Comparison of ENCODE assay signal across 8 cellular contexts in genomic region chr9:36102742-36103495, GRCh38. TPM values are rescaled to one million over a fixed set of nuclear protein-coding genes. Genes with fewer than 3 reads are reported as not detected.
DNase-seq lines count a peak whose midpoint lies in the region; ATAC-seq, FAIRE-seq and TF ChIP-seq lines count a peak whose summit lies in the region.

No MANE protein-coding gene starts in this region.

- no peaks in the 10 kb centered on the region for H3F3A ChIP-seq in PC-3 (ENCODE audit: low read length, unreplicated experiment)

- no peak for TF ChIP-seq POLR2A in stomach (IDR thresholded peaks at IDR 0.05)

- WGBS in stomach, 5 donors = 72 to 80% (median 76%) methylated on average over 10 of the region's 10 CpGs

- POLR2A ChIA-PET in PC-3 (lab: Charles Lee; ENCODE audit: unreplicated experiment) = no interaction called here

- no TSS peak for BruUV-seq in PC-3 (replicated peaks; lab: Mats Ljungman, UMichigan)

- H3K36me3 ChIP-seq in ACC112 (ENCODE audit: insufficient read depth, low read length) (no peaks in the 10 kb centered on the region), PC-3 (ENCODE audit: low read depth, low read length) (no peaks in the 10 kb centered on the region; the same call in 1 of the 2 replicates), stomach (peaks cover 0 to 2% (median under 1%) of the 10 kb centered on the region in 4 donors)

- H3K4me3 ChIP-seq in ACC112 (ENCODE audit: low read depth, low read length) (no peak overlapping the region), PC-3 (ENCODE audit: low read length) (no peak overlapping the region), fibroblast of mammary gland (ENCODE audit: control insufficient read depth, low read depth, low read length) (no peak overlapping the region), stomach (no peak overlapping the region)

- no peaks in the 10 kb centered on the region for H3K36me3 Mint-ChIP-seq in activated T-cell treated with anti-CD3 and anti-CD28 coated beads, Interleukin-2, amount 50 U/mL, for 24 hours (ENCODE audit: low read depth)
- peaks cover 15% of the 10 kb centered on the region for H3K36me3 Mint-ChIP-seq in nephron progenitor cell (ENCODE audit: low read depth)

- H2AFZ ChIP-seq in ACC112 (ENCODE audit: low read length, unreplicated experiment) = peak overlapping the region; percentile 41
- no peak overlapping the region for H2AFZ ChIP-seq in PC-3 (ENCODE audit: low read length)

- DNase-seq in GM18507 (ENCODE audit: extremely low spot score, insufficient read length, low read depth) = peak; percentile 67
- DNase-seq in HuH-7.5 (ENCODE audit: low spot score) = peak; percentile 46
- DNase-seq in PC-3 = peak; percentile 67
- peak; percentile 88 for DNase-seq in activated T-cell treated with anti-CD3 and anti-CD28 coated beads, Interleukin-2, amount 50 U/mL, for 24 hours
- peak; percentile 80 for DNase-seq in fibroblast of mammary gland (ENCODE audit: low read depth)
- peak; percentile 82 for DNase-seq in nephron progenitor cell
- DNase-seq in stomach = peak; percentile 88

- intact Hi-C loops in PC-3 (cut with micrococcal nuclease) (loop anchor here (2.0 kb wide), 1 partner anchor 64 kb away; no protein-coding TSS in a partner anchor), stomach (cut with DNase I; ENCODE audit: low total_unique reads) (loop anchor here (5.0 kb wide), 1 partner anchor 59 kb away; no protein-coding TSS in a partner anchor)

- H3K27ac Mint-ChIP-seq in activated T-cell treated with anti-CD3 and anti-CD28 coated beads, Interleukin-2, amount 50 U/mL, for 24 hours = peak overlapping the region; percentile 4
- H3K27ac Mint-ChIP-seq in nephron progenitor cell = peak overlapping the region; percentile 58

- H3K4me2 ChIP-seq in PC-3 (ENCODE audit: low read length) = no peak overlapping the region

- TF ChIP-seq EP300 in stomach (IDR thresholded peaks at IDR 0.05) = no peak

- H3K4me1 Mint-ChIP-seq in activated T-cell treated with anti-CD3 and anti-CD28 coated beads, Interleukin-2, amount 50 U/mL, for 24 hours (ENCODE audit: low read depth) = peaks cover 8% of the 10 kb centered on the region
- H3K4me1 Mint-ChIP-seq in nephron progenitor cell = peaks cover 17% of the 10 kb centered on the region

- ATAC-seq in PC-3 = peak; percentile 74

- peak; percentile 79 for TF ChIP-seq CTCF in PC-3 (conservative IDR thresholded peaks at IDR 0.05; ENCODE audit: low read depth, low read length)
- TF ChIP-seq CTCF in fibroblast of mammary gland (conservative IDR thresholded peaks at IDR 0.05; ENCODE audit: control insufficient read depth, insufficient read depth, low read depth, low read length) = peak; percentile 76
- peak; percentile 80 for TF ChIP-seq CTCF in nephron progenitor cell (IDR thresholded peaks at IDR 0.05)
- TF ChIP-seq CTCF in stomach (IDR thresholded peaks at IDR 0.05) = peak in 5 of 7 experiments; percentile 65 to 84 (median 82)

- H3K9me2 ChIP-seq in PC-3 (replicated peaks; ENCODE audit: low read length) = no peaks in the 10 kb centered on the region

- H3K27me3 Mint-ChIP-seq in activated T-cell treated with anti-CD3 and anti-CD28 coated beads, Interleukin-2, amount 50 U/mL, for 24 hours = no peaks in the 10 kb centered on the region
- peaks cover 2% of the 10 kb centered on the region for H3K27me3 Mint-ChIP-seq in nephron progenitor cell (ENCODE audit: low read depth, poor library complexity)

- no peaks in the 10 kb centered on the region for H4K20me1 ChIP-seq in PC-3 (ENCODE audit: low read length)

- FAIRE-seq in GM18507 (lab: Jason Lieb, UNC) = peak; percentile 93

- peaks cover 30% of the 10 kb centered on the region for H3K4me1 ChIP-seq in ACC112 (ENCODE audit: control insufficient read depth, insufficient read depth, low read length, unreplicated experiment)
- peaks cover 10% of the 10 kb centered on the region for H3K4me1 ChIP-seq in PC-3 (ENCODE audit: insufficient read depth, low read length)
- H3K4me1 ChIP-seq in stomach = peaks cover 0 to 13% (median 0%) of the 10 kb centered on the region in 4 donors

- no peak overlapping the region for H3K4me3 Mint-ChIP-seq in activated T-cell treated with anti-CD3 and anti-CD28 coated beads, Interleukin-2, amount 50 U/mL, for 24 hours
- H3K4me3 Mint-ChIP-seq in nephron progenitor cell = no peak overlapping the region

- H3K9ac ChIP-seq in PC-3 (ENCODE audit: low read length) = no peak overlapping the region

- H3K79me2 ChIP-seq in ACC112 (ENCODE audit: control insufficient read depth, insufficient read depth, low read length, unreplicated experiment) (no peaks in the 10 kb centered on the region), PC-3 (ENCODE audit: low read length) (no peaks in the 10 kb centered on the region)

- CTCF ChIA-PET in PC-3 (lab: Charles Lee) = interaction anchor here (0.6 to 0.8 kb wide), 3 partner anchors 16 to 81 kb away, joined by 3 to 4 read pairs (median 4); no protein-coding TSS in a partner anchor

- H3K27me3 ChIP-seq in ACC112 (ENCODE audit: insufficient read depth, low read length) = no peaks in the 10 kb centered on the region
- no peaks in the 10 kb centered on the region for H3K27me3 ChIP-seq in PC-3 (ENCODE audit: low read length)
- no peaks in the 10 kb centered on the region for H3K27me3 ChIP-seq in stomach

- H3K27ac ChIP-seq in ACC112 (ENCODE audit: low read depth, low read length) (peak overlapping the region; percentile 84), PC-3 (ENCODE audit: low read length) (peak overlapping the region; percentile 18; the same call in 1 of the 2 replicates), stomach (peak overlapping the region in 4 of 5 donors; percentile 16 to 55 (median 40))

- H3K9me3 Mint-ChIP-seq in activated T-cell treated with anti-CD3 and anti-CD28 coated beads, Interleukin-2, amount 50 U/mL, for 24 hours = no peaks in the 10 kb centered on the region
- H3K9me3 Mint-ChIP-seq in nephron progenitor cell = no peaks in the 10 kb centered on the region

- H3K9me3 ChIP-seq in PC-3 (ENCODE audit: low read length) (no peaks in the 10 kb centered on the region), stomach (no peaks in the 10 kb centered on the region)

RNA-seq across cellular contexts. Expression of gene GLIPR2, which starts 33.6 kb away (rescaled TPM):
- 6.7 and 10.1 TPM in 2 replicates for total RNA-seq in PC-3 (2014; rRNA removed)
- total RNA-seq in stomach = 10 to 100 TPM in 4 of 5 donors, 1 to 10 TPM in 1; 3.5 to 40.6 (median 33.5) TPM
- 10 to 100 TPM; 22.0 to 37.9 (median 32.1) TPM for polyA plus RNA-seq in stomach

Comparison
In these comparisons a context has a peak if more than half of its experiments do, and no peak if none do; other contexts are left out.
1. H3K27ac ChIP-seq: peak in every context shown above with its lines; median percentile 84 in ACC112; 40 in stomach; 18 in PC-3.